13 cellular contexts compared by ENCODE assay signal in the genomic region with DNA sequence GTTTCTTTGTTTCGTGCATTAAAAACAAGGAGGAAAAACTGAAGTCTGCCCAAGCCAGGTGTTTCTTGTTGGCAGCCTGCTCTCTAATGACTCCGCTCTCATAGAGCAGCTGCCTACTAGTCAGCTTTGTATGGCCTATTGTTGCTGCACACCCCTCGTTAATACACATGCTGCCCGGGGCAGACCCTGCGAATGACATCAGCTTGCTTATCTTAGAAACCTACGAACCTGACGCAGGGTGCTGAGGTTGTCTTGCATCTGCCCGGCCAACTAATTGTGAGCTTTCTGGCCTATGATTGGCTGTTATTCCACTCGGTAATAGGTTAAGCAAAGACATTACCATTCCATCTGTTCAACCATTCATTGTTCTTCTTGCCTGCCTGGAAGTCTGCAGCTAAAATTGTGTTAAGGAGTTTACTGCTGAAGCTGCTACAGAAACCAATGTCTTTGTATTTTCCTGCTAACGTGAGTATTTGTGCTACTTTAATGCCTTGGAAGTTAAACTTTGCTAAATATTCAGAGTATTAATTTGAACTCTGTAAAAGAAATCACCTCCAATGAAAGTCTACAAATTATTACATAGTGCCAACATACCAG. TPM values are rescaled to one million over a fixed set of nuclear protein-coding genes. Genes with fewer than 3 reads are reported as not detected.
A peak's percentile ranks its signal among the peaks of the same experiment; 100 is the strongest.
DNase-seq lines count a peak whose midpoint lies in the region; ATAC-seq, FAIRE-seq and TF ChIP-seq lines count a peak whose summit lies in the region.
"Had no signal": no experiment of that assay in that cellular context is flagged by ENCODE, and none has a peak within 500 bp of the region (broad histone marks: within the 10 kb centered on the region; RNA-seq: fewer than 3 reads in every experiment).

No MANE protein-coding gene starts in this region.

- H3K36me3 Mint-ChIP-seq in natural killer cell treated with Interleukin-12 subunit alpha and Interleukin-12 subunit beta and Interleukin-15 and Interleukin-18, amount 100 ng/mL, for 72 hours: no peaks in the 10 kb centered on the region
- H3K36me3 Mint-ChIP-seq: memory B cell had no signal

- H3K4me3 ChIP-seq in kidney (ENCODE audit: low read length in 2 of 2): no peak overlapping the region
- H3K4me3 ChIP-seq: coronary artery, Peyer's patch had no signal

- H3K36me3 ChIP-seq in kidney (ENCODE audit: control insufficient read depth in 1 of 2, insufficient read depth in 2 of 2, low read length in 2 of 2): no peaks in the 10 kb centered on the region
- H3K36me3 ChIP-seq: Peyer's patch had no signal

- DNase-seq in DMS53 (lab: John Stamatoyannopoulos, UW) (peak; percentile 6), DMS53 treated with DMSO at 0.1 percent for 48 hours (lab: John Stamatoyannopoulos, UW; ENCODE audit: unreplicated experiment) (no peak), RWPE1 (ENCODE audit: low spot score) (peak; percentile 18), iPS DF 19.7 (ENCODE audit: low read depth, low spot score) (peak; percentile 7), substantia nigra (lab: John Stamatoyannopoulos, UW) (peak in 17 of 49 donors; percentile 2 to 53 (median 18)), kidney (no peak)
- DNase-seq in natural killer cell treated with Interleukin-12 subunit alpha and Interleukin-12 subunit beta and Interleukin-15 and Interleukin-18, amount 100 ng/mL, for 72 hours (ENCODE audit: low spot score): no peak
- DNase-seq: activated CD8-positive, alpha-beta memory T cell treated with anti-CD3 and anti-CD28 coated beads for 24 hours had no signal

- no peak for FAIRE-seq in kidney (lab: Jason Lieb, UNC)

- intact Hi-C loops in kidney (cut with DNase I): loop anchor here (10.0 kb wide), 1 partner anchor 1174 kb away; no protein-coding TSS in a partner anchor

- H3K27ac ChIP-seq in RWPE1 (no peak overlapping the region), substantia nigra (ENCODE audit: low read depth, low read length, poor library complexity, severe bottlenecking) (peak overlapping the region; percentile 31), kidney (ENCODE audit: low read depth in 2 of 2, low read length in 2 of 2) (no peak overlapping the region)
- H3K27ac ChIP-seq: 22Rv1, coronary artery, Peyer's patch had no signal

- peaks cover 2 to 9% of the 10 kb centered on the region in 2 donors for H3K4me1 ChIP-seq in kidney (ENCODE audit: control insufficient read depth in 1 of 2, insufficient read depth in 1 of 2, low read depth in 1 of 2, low read length in 2 of 2)
- H3K4me1 ChIP-seq: Peyer's patch had no signal

- H3K4me1 Mint-ChIP-seq in natural killer cell treated with Interleukin-12 subunit alpha and Interleukin-12 subunit beta and Interleukin-15 and Interleukin-18, amount 100 ng/mL, for 72 hours (ENCODE audit: low read depth in 2 of 2): no peaks in the 10 kb centered on the region
- H3K4me1 Mint-ChIP-seq: memory B cell had no signal

- peaks cover 3 to 20% of the 10 kb centered on the region in 2 donors for H3K27me3 Mint-ChIP-seq in natural killer cell treated with Interleukin-12 subunit alpha and Interleukin-12 subunit beta and Interleukin-15 and Interleukin-18, amount 100 ng/mL, for 72 hours

- H3K9ac ChIP-seq in kidney (ENCODE audit: low read length in 2 of 2): no peak overlapping the region

- H3K9me3 ChIP-seq in kidney (ENCODE audit: control insufficient read depth in 1 of 2, low read length in 2 of 2): no peaks in the 10 kb centered on the region
- H3K9me3 ChIP-seq: Peyer's patch had no signal

- no peak for ATAC-seq in natural killer cell treated with Interleukin-12 subunit alpha and Interleukin-12 subunit beta and Interleukin-15 and Interleukin-18, amount 100 ng/mL, for 72 hours
- ATAC-seq in HG02588 (IDR thresholded peaks at IDR 0.05; ENCODE audit: unreplicated experiment): no peak

- POLR2A ChIA-PET in RWPE1 (lab: Yijun Ruan, JAX; ENCODE audit: low non-redundant PET): no interaction called here

- no peaks in the 10 kb centered on the region for H3K9me3 Mint-ChIP-seq in natural killer cell treated with Interleukin-12 subunit alpha and Interleukin-12 subunit beta and Interleukin-15 and Interleukin-18, amount 100 ng/mL, for 72 hours
- H3K9me3 Mint-ChIP-seq: memory B cell had no signal

- H3K27ac Mint-ChIP-seq in natural killer cell treated with Interleukin-12 subunit alpha and Interleukin-12 subunit beta and Interleukin-15 and Interleukin-18, amount 100 ng/mL, for 72 hours: no peak overlapping the region
- H3K27ac Mint-ChIP-seq: memory B cell had no signal

- CTCF ChIA-PET in RWPE1 (lab: Yijun Ruan, JAX): interaction anchor here (1.0 kb wide), 1 partner anchor 191 kb away, joined by 6 read pairs; no protein-coding TSS in a partner anchor

- H3K4me3 Mint-ChIP-seq in natural killer cell treated with Interleukin-12 subunit alpha and Interleukin-12 subunit beta and Interleukin-15 and Interleukin-18, amount 100 ng/mL, for 72 hours: no peak overlapping the region
- H3K4me3 Mint-ChIP-seq: memory B cell had no signal

- TF ChIP-seq CTCF in RWPE1 (conservative IDR thresholded peaks at IDR 0.05; ENCODE audit: low read depth): no peak
- TF ChIP-seq CTCF in kidney (IDR thresholded peaks at IDR 0.05; ENCODE audit: borderline replicate concordance, extremely low read depth, insufficient read depth): no peak

RNA-seq across cellular contexts. Expression of a gene that starts 37.5 kb away (rescaled TPM):
- 1 to 10 TPM in 1 of 2 donors, under 1 TPM in 1; 0.38 to 1.4 TPM for total RNA-seq in natural killer cell treated with Interleukin-12 subunit alpha and Interleukin-12 subunit beta and Interleukin-15 and Interleukin-18, amount 100 ng/mL, for 72 hours
- total RNA-seq in kidney: 14.3 TPM
- 2.3 TPM for polyA plus RNA-seq in kidney (ENCODE audit: insufficient read depth, low read depth, low replicate concordance)

Comparison
In these comparisons a context has a peak if more than half of its experiments do, and no peak if none do; other contexts are left out.
1. DNase-seq: peak in DMS53 (single experiment), RWPE1 (single experiment) and iPS DF 19.7 (single experiment); none in DMS53 treated with DMSO at 0.1 percent for 48 hours (single experiment), natural killer cell treated with Interleukin-12 subunit alpha and Interleukin-12 subunit beta and Interleukin-15 and Interleukin-18, amount 100 ng/mL, for 72 hours (single experiment) and kidney (single experiment).